ENCODE assay signal across 25 cellular contexts in the genomic region with DNA sequence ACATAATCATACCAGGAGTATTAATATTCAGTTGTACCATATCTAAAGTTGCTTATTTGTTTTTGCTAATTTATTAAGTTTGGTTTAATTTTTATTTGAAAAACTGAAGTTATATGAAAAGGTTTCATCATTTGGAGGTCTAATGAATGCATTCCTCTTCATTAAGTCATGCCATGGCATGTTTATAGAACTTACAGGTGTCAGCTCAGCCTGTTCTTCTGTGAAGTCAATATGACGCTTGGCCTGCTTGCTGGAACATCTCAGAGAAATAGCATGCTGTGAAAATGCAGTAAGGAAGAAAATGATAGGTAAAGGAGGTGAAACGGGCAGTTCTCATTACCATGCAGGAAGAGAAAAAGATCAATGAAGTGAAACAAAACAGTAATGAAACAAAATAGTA.
"Had no signal": no experiment of that assay in that cellular context is flagged by ENCODE, and none has a peak within 500 bp of the region (broad histone marks: within the 10 kb centered on the region; RNA-seq: fewer than 3 reads in every experiment).

No MANE protein-coding gene starts in this region.

- H3K4me1 Mint-ChIP-seq: naive B cell; stimulated activated naive B cell treated with anti-CD40 and anti-IgM and Interleukin-4, amounts not matched to agents 10 μg/mL and 1 μg/mL and 100 μg/mL, for 72 hours; stimulated activated naive CD8-positive, alpha-beta T cell treated with anti-CD3 and anti-CD28 coated beads, Interleukin-15, amount 100 ng/mL, for 72 hours had no signal

- H3K27ac ChIP-seq: gastrocnemius medialis, heart right ventricle, left ventricle myocardium inferior, lower lobe of right lung, psoas muscle, testis, tibial nerve, upper lobe of right lung, vagina had no signal

- H3K4me1 ChIP-seq: gastrocnemius medialis, left ventricle myocardium inferior, lower lobe of right lung, psoas muscle, testis, tibial nerve, upper lobe of right lung, vagina had no signal

- H3K27me3 ChIP-seq: gastrocnemius medialis, heart right ventricle, testis, tibial nerve, upper lobe of right lung, vagina had no signal

- H3K36me3 ChIP-seq: gastrocnemius medialis, tibial nerve, vagina had no signal

- H3K9me3 ChIP-seq: gastrocnemius medialis, heart right ventricle, left ventricle myocardium inferior, lower lobe of right lung, psoas muscle, testis, tibial nerve, upper lobe of right lung, vagina had no signal

- H3K36me3 Mint-ChIP-seq: naive B cell; stimulated activated naive B cell treated with anti-CD40 and anti-IgM and Interleukin-4, amounts not matched to agents 10 μg/mL and 1 μg/mL and 100 μg/mL, for 72 hours had no signal

- ATAC-seq: effector memory CD8-positive, alpha-beta T cell; gastrocnemius medialis; heart right ventricle; left cardiac atrium; lower lobe of right lung; psoas muscle; sciatic nerve; stimulated activated naive B cell treated with anti-CD40 and anti-IgM and Interleukin-4, amounts not matched to agents 10 μg/mL and 1 μg/mL and 100 μg/mL, for 72 hours; stimulated activated naive CD8-positive, alpha-beta T cell treated with anti-CD3 and anti-CD28 coated beads, Interleukin-15, amount 100 ng/mL, for 72 hours; upper lobe of right lung had no signal

- H3K27ac Mint-ChIP-seq: dendritic cell treated with granulocyte-macrophage colony-stimulating factor and Interleukin-4, amounts not matched to agents 40 ng/mL and 50 ng/mL, for 4 days; naive B cell; stimulated activated naive B cell treated with anti-CD40 and anti-IgM and Interleukin-4, amounts not matched to agents 10 μg/mL and 1 μg/mL and 100 μg/mL, for 72 hours; stimulated activated naive CD8-positive, alpha-beta T cell treated with anti-CD3 and anti-CD28 coated beads, Interleukin-15, amount 100 ng/mL, for 72 hours had no signal

- FAIRE-seq: colon had no signal

- H3K4me3 Mint-ChIP-seq: dendritic cell treated with granulocyte-macrophage colony-stimulating factor and Interleukin-4, amounts not matched to agents 40 ng/mL and 50 ng/mL, for 4 days; effector memory CD8-positive, alpha-beta T cell; naive B cell; nephron progenitor cell; stimulated activated naive B cell treated with anti-CD40 and anti-IgM and Interleukin-4, amounts not matched to agents 10 μg/mL and 1 μg/mL and 100 μg/mL, for 72 hours; stimulated activated naive CD8-positive, alpha-beta T cell treated with anti-CD3 and anti-CD28 coated beads, Interleukin-15, amount 100 ng/mL, for 72 hours had no signal

- DNase-seq: effector memory CD8-positive, alpha-beta T cell; gastrocnemius medialis; heart right ventricle; hypothalamus; islet precursor cell; left cardiac atrium; left ventricle myocardium inferior; lower lobe of right lung; mesenchymal stem cell; midbrain; naive B cell; nephron progenitor cell; psoas muscle; stimulated activated CD4-positive, alpha-beta T cell treated with anti-CD3 and anti-CD28 coated beads, Interleukin-2, amount 100 ng/mL, for 24 hours; stimulated activated CD4-positive, alpha-beta T cell treated with anti-CD3 and anti-CD28 coated beads, Interleukin-4, amount 100 ng/mL, for 4 hours; stimulated activated naive B cell treated with anti-CD40 and anti-IgM and Interleukin-4, amounts not matched to agents 10 μg/mL and 1 μg/mL and 100 μg/mL, for 72 hours; stimulated activated naive CD8-positive, alpha-beta T cell treated with anti-CD3 and anti-CD28 coated beads, Interleukin-15, amount 100 ng/mL, for 72 hours; testis; upper lobe of right lung had no signal

- H3K27me3 Mint-ChIP-seq: dendritic cell treated with granulocyte-macrophage colony-stimulating factor and Interleukin-4, amounts not matched to agents 40 ng/mL and 50 ng/mL, for 4 days; effector memory CD8-positive, alpha-beta T cell; stimulated activated naive CD8-positive, alpha-beta T cell treated with anti-CD3 and anti-CD28 coated beads, Interleukin-15, amount 100 ng/mL, for 72 hours had no signal

- H3K4me3 ChIP-seq: gastrocnemius medialis, heart right ventricle, left ventricle myocardium inferior, lower lobe of right lung, psoas muscle, skin epidermis, testis, tibial nerve, upper lobe of right lung, vagina had no signal

- H3K9me3 Mint-ChIP-seq: dendritic cell treated with granulocyte-macrophage colony-stimulating factor and Interleukin-4, amounts not matched to agents 40 ng/mL and 50 ng/mL, for 4 days; effector memory CD8-positive, alpha-beta T cell; naive B cell; nephron progenitor cell; stimulated activated naive B cell treated with anti-CD40 and anti-IgM and Interleukin-4, amounts not matched to agents 10 μg/mL and 1 μg/mL and 100 μg/mL, for 72 hours; stimulated activated naive CD8-positive, alpha-beta T cell treated with anti-CD3 and anti-CD28 coated beads, Interleukin-15, amount 100 ng/mL, for 72 hours had no signal
